16 cellular contexts compared by ENCODE assay signal in genomic region chr5:38446029-38446522, GRCh38.
DNase-seq lines count a peak whose midpoint lies in the region; ATAC-seq and TF ChIP-seq lines count a peak whose summit lies in the region.
"Had no signal": no experiment of that assay in that cellular context is flagged by ENCODE, and none has a peak within 500 bp of the region (broad histone marks: within the 10 kb centered on the region; RNA-seq: fewer than 3 reads in every experiment).

No MANE protein-coding gene starts in this region.

- H3K4me3 ChIP-seq in kidney epithelial cell (ENCODE audit: low read depth, low read length) (peak overlapping the region; percentile 1), skin epidermis (peak overlapping the region in 4 of 7 experiments; percentile 11 to 32 (median 28)), BE2C (ENCODE audit: low read depth, low read length) (no peak overlapping the region)
- H3K4me3 ChIP-seq: BLaER1 treated with 17β-estradiol and CSF1 and Interleukin-3, amounts not matched to agents 10 nM and 100 nM had no signal

- TF ChIP-seq CTCF in brain (conservative IDR thresholded peaks at IDR 0.05) (no peak), kidney epithelial cell (IDR thresholded peaks at IDR 0.05; ENCODE audit: insufficient read depth, low read length, poor library complexity, severe bottlenecking) (no peak), BE2C (IDR thresholded peaks at IDR 0.05; ENCODE audit: low read depth, low read length) (no peak)

- peak overlapping the region in 1 of 5 experiments; percentile 9 for H3K4me3 Mint-ChIP-seq in brain
- H3K4me3 Mint-ChIP-seq: activated CD4-positive, alpha-beta memory T cell treated with anti-CD3 and anti-CD28 coated beads, Interleukin-2, amount 10 ng/mL, durations not matched to agents 7 days and 5 days; effector memory CD8-positive, alpha-beta T cell had no signal

- no peak for ATAC-seq in HG03442 (IDR thresholded peaks at IDR 0.05; ENCODE audit: unreplicated experiment)
- ATAC-seq: effector memory CD8-positive, alpha-beta T cell; left colon had no signal

- H3K27me3 Mint-ChIP-seq in brain, result peaks cover 7% of the 10 kb centered on the region

- H3K36me3 Mint-ChIP-seq in brain, result no peaks in the 10 kb centered on the region

- no peaks in the 10 kb centered on the region for H3K4me1 ChIP-seq in BE2C

- DNase-seq in EH (ENCODE audit: low read depth) (peak; percentile 51), kidney epithelial cell (ENCODE audit: low read depth) (no peak), BE2C (no peak), DMS53 (lab: John Stamatoyannopoulos, UW) (no peak), ureter (ENCODE audit: low spot score) (no peak)
- DNase-seq: activated CD4-positive, alpha-beta memory T cell treated with anti-CD3 and anti-CD28 coated beads, Interleukin-2, amount 10 ng/mL, durations not matched to agents 7 days and 5 days; effector memory CD8-positive, alpha-beta T cell; left colon; NCI-H1092; NCI-H2171 treated with DMSO at 0.1 percent for 48 hours; SK-N-SH; stimulated activated CD4-positive, alpha-beta T cell treated with anti-CD3 and anti-CD28 coated beads, Interleukin-12 subunit alpha, Interleukin-12 subunit beta, amount 100 ng/mL, for 4 hours had no signal

- peak overlapping the region in 11 of 21 experiments; percentile 14 to 76 (median 57) for H3K27ac ChIP-seq in skin epidermis
- H3K27ac ChIP-seq: BLaER1 treated with 17β-estradiol and CSF1 and Interleukin-3, amounts not matched to agents 10 nM and 100 nM had no signal

- peak overlapping the region; percentile 0 to 77 (median 18) for H3K27ac Mint-ChIP-seq in brain
- H3K27ac Mint-ChIP-seq: activated CD4-positive, alpha-beta memory T cell treated with anti-CD3 and anti-CD28 coated beads, Interleukin-2, amount 10 ng/mL, durations not matched to agents 7 days and 5 days; effector memory CD8-positive, alpha-beta T cell had no signal

- H3K27me3 ChIP-seq in kidney epithelial cell (ENCODE audit: control insufficient read depth, insufficient read depth, low read length) (no peaks in the 10 kb centered on the region), BE2C (no peaks in the 10 kb centered on the region)

- no peaks in the 10 kb centered on the region for H3K9me3 Mint-ChIP-seq in brain
- H3K9me3 Mint-ChIP-seq: activated CD4-positive, alpha-beta memory T cell treated with anti-CD3 and anti-CD28 coated beads, Interleukin-2, amount 10 ng/mL, durations not matched to agents 7 days and 5 days; effector memory CD8-positive, alpha-beta T cell had no signal

- H3K36me3 ChIP-seq in kidney epithelial cell (ENCODE audit: control insufficient read depth, insufficient read depth, low read length) (no peaks in the 10 kb centered on the region), BE2C (no peaks in the 10 kb centered on the region)
- H3K36me3 ChIP-seq: BLaER1 treated with 17β-estradiol and CSF1 and Interleukin-3, amounts not matched to agents 10 nM and 100 nM had no signal

- peaks cover 45% of the 10 kb centered on the region for H3K4me1 Mint-ChIP-seq in brain
- H3K4me1 Mint-ChIP-seq: activated CD4-positive, alpha-beta memory T cell treated with anti-CD3 and anti-CD28 coated beads, Interleukin-2, amount 10 ng/mL, durations not matched to agents 7 days and 5 days had no signal

- H3K9me3 ChIP-seq in BE2C, result no peaks in the 10 kb centered on the region
- H3K9me3 ChIP-seq: BLaER1 treated with 17β-estradiol and CSF1 and Interleukin-3, amounts not matched to agents 10 nM and 100 nM; SK-N-SH had no signal
